In genomic region chr6:96236471-96236870, GRCh38 we compare ENCODE assay signal across 1 cellular context.
TF ChIP-seq lines count a peak whose summit lies in the region.

No MANE protein-coding gene starts in this region.

TF ChIP-seq in GM23338, 12 proteins besides CTCF, POLR2A, EP300 and RAD21 (continued from another document):
- TF ChIP-seq, protein P1, sequence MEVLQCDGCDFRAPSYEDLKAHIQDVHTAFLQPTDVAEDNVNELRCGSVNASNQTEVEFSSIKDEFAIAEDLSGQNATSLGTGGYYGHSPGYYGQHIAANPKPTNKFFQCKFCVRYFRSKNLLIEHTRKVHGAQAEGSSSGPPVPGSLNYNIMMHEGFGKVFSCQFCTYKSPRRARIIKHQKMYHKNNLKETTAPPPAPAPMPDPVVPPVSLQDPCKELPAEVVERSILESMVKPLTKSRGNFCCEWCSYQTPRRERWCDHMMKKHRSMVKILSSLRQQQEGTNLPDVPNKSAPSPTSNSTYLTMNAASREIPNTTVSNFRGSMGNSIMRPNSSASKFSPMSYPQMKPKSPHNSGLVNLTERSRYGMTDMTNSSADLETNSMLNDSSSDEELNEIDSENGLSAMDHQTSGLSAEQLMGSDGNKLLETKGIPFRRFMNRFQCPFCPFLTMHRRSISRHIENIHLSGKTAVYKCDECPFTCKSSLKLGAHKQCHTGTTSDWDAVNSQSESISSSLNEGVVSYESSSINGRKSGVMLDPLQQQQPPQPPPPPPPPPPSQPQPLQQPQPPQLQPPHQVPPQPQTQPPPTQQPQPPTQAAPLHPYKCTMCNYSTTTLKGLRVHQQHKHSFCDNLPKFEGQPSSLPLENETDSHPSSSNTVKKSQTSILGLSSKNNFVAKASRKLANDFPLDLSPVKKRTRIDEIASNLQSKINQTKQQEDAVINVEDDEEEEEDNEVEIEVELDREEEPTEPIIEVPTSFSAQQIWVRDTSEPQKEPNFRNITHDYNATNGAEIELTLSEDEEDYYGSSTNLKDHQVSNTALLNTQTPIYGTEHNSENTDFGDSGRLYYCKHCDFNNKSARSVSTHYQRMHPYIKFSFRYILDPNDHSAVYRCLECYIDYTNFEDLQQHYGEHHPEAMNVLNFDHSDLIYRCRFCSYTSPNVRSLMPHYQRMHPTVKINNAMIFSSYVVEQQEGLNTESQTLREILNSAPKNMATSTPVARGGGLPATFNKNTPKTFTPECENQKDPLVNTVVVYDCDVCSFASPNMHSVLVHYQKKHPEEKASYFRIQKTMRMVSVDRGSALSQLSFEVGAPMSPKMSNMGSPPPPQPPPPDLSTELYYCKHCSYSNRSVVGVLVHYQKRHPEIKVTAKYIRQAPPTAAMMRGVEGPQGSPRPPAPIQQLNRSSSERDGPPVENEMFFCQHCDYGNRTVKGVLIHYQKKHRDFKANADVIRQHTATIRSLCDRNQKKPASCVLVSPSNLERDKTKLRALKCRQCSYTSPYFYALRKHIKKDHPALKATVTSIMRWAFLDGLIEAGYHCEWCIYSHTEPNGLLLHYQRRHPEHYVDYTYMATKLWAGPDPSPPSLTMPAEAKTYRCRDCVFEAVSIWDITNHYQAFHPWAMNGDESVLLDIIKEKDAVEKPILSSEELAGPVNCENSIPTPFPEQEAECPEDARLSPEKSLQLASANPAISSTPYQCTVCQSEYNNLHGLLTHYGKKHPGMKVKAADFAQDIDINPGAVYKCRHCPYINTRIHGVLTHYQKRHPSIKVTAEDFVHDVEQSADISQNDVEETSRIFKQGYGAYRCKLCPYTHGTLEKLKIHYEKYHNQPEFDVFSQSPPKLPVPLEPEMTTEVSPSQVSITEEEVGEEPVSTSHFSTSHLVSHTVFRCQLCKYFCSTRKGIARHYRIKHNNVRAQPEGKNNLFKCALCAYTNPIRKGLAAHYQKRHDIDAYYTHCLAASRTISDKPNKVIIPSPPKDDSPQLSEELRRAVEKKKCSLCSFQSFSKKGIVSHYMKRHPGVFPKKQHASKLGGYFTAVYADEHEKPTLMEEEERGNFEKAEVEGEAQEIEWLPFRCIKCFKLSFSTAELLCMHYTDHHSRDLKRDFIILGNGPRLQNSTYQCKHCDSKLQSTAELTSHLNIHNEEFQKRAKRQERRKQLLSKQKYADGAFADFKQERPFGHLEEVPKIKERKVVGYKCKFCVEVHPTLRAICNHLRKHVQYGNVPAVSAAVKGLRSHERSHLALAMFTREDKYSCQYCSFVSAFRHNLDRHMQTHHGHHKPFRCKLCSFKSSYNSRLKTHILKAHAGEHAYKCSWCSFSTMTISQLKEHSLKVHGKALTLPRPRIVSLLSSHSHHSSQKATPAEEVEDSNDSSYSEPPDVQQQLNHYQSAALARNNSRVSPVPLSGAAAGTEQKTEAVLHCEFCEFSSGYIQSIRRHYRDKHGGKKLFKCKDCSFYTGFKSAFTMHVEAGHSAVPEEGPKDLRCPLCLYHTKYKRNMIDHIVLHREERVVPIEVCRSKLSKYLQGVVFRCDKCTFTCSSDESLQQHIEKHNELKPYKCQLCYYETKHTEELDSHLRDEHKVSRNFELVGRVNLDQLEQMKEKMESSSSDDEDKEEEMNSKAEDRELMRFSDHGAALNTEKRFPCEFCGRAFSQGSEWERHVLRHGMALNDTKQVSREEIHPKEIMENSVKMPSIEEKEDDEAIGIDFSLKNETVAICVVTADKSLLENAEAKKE (CRISPR knock-in tag; IDR thresholded peaks at IDR 0.05) = no peak
